ENCODE assay signal across 41 cellular contexts in genomic region chr6:49647470-49647869, GRCh38. TPM values are rescaled to one million over a fixed set of nuclear protein-coding genes. Genes with fewer than 3 reads are reported as not detected.
"Had no signal": no experiment of that assay in that cellular context is flagged by ENCODE, and none has a peak within 500 bp of the region (broad histone marks: within the 10 kb centered on the region; RNA-seq: fewer than 3 reads in every experiment).

No MANE protein-coding gene starts in this region.

- ATAC-seq: activated naive CD4-positive, alpha-beta T cell treated with anti-CD3 and anti-CD28 coated beads, Interleukin-2, amount 50 U/mL, for 72 hours; activated naive CD8-positive, alpha-beta T cell treated with anti-CD3 and anti-CD28 coated beads, Interleukin-2, amount 50 U/mL, for 24 hours; activated T-cell treated with anti-CD3 and anti-CD28 coated beads, Interleukin-2, amount 50 U/mL, for 4 hours; activated T-cell treated with anti-CD3 and anti-CD28 coated beads, Interleukin-2, amount 50 U/mL, for 72 hours; activated T-helper 17 cell treated with anti-CD3 and anti-CD28 coated beads, Interleukin-2, amount 50 U/mL, for 72 hours; body of pancreas had no signal

- H3K36me3 Mint-ChIP-seq: activated naive CD4-positive, alpha-beta T cell treated with anti-CD3 and anti-CD28 coated beads, Interleukin-2, amount 10 ng/mL, durations not matched to agents 7 days and 5 days; activated naive CD4-positive, alpha-beta T cell treated with anti-CD3 and anti-CD28 coated beads, Interleukin-2, amount 50 U/mL, for 24 hours; activated naive CD4-positive, alpha-beta T cell treated with anti-CD3 and anti-CD28 coated beads, Interleukin-2, amount 50 U/mL, for 72 hours; activated naive CD8-positive, alpha-beta T cell; activated naive CD8-positive, alpha-beta T cell treated with anti-CD3 and anti-CD28 coated beads, Interleukin-2, amount 10 ng/mL, durations not matched to agents 7 days and 5 days; brain had no signal

- H3K27ac Mint-ChIP-seq: activated naive CD4-positive, alpha-beta T cell treated with anti-CD3 and anti-CD28 coated beads for 36 hours; activated naive CD4-positive, alpha-beta T cell treated with anti-CD3 and anti-CD28 coated beads, Interleukin-2, amount 10 ng/mL, durations not matched to agents 7 days and 5 days; activated naive CD4-positive, alpha-beta T cell treated with anti-CD3 and anti-CD28 coated beads, Interleukin-2, amount 50 U/mL, for 24 hours; activated naive CD4-positive, alpha-beta T cell treated with anti-CD3 and anti-CD28 coated beads, Interleukin-2, amount 50 U/mL, for 72 hours; activated naive CD8-positive, alpha-beta T cell; activated naive CD8-positive, alpha-beta T cell treated with anti-CD3 and anti-CD28 coated beads, Interleukin-2, amount 10 ng/mL, durations not matched to agents 7 days and 5 days; activated naive CD8-positive, alpha-beta T cell treated with anti-CD3 and anti-CD28 coated beads, Interleukin-2, amount 50 U/mL, for 24 hours; activated T-cell treated with anti-CD3 and anti-CD28 coated beads, Interleukin-2, amount 50 U/mL, for 24 hours; activated T-cell treated with anti-CD3 and anti-CD28 coated beads, Interleukin-2, amount 50 U/mL, for 72 hours; activated T-helper 1 cell treated with anti-CD3 and anti-CD28 coated beads, Interleukin-12 subunit alpha, Interleukin-12 subunit beta, Interleukin-2, Interleukin-4 antibody, amounts not matched to agents 30 ng/mL and 10 ng/mL and 1 ng/mL, durations not matched to agents 14 hours and 24 hours and 36 hours; activated T-helper 17 cell treated with anti-CD3 and anti-CD28 coated beads, Interleukin-2, amount 50 U/mL, for 72 hours; activated T-helper 2 cell treated with anti-CD3 and anti-CD28 coated beads, Interferon-gamma antibody, Interleukin-2, Interleukin-4, amounts not matched to agents 10 μg/mL and 5 μg/mL and 100 μg/mL, durations not matched to agents 14 hours and 24 hours and 36 hours; brain had no signal

- H3K36me3 ChIP-seq: adrenal gland, ascending aorta, brain microvascular endothelial cell, breast epithelium, cardiac muscle cell had no signal

- DNase-seq: activated effector memory CD4-positive, alpha-beta T cell treated with anti-CD3 and anti-CD28 coated beads, Interleukin-2, amount 50 U/mL, for 16 hours; activated effector memory CD4-positive, alpha-beta T cell treated with Interleukin-2 at 50 U/mL for 16 hours; activated gamma-delta T cell; activated gamma-delta T cell treated with Interleukin-2 at 50 U/mL for 16 hours; activated naive CD4-positive, alpha-beta T cell; activated naive CD4-positive, alpha-beta T cell treated with anti-CD3 and anti-CD28 coated beads for 36 hours; activated naive CD4-positive, alpha-beta T cell treated with anti-CD3 and anti-CD28 coated beads, Interleukin-2, amount 10 ng/mL, durations not matched to agents 7 days and 5 days; activated naive CD4-positive, alpha-beta T cell treated with anti-CD3 and anti-CD28 coated beads, Interleukin-2, amount 50 U/mL, for 16 hours; activated naive CD4-positive, alpha-beta T cell treated with Interleukin-2 at 50 U/mL for 16 hours; activated naive CD8-positive, alpha-beta T cell treated with anti-CD3 and anti-CD28 coated beads, Interleukin-2, amount 10 ng/mL, durations not matched to agents 7 days and 5 days; activated naive CD8-positive, alpha-beta T cell treated with anti-CD3 and anti-CD28 coated beads, Interleukin-2, amount 50 U/mL, for 24 hours; activated T-cell treated with anti-CD3 and anti-CD28 coated beads, Interleukin-2, amount 50 U/mL, for 1 hour; activated T-cell treated with anti-CD3 and anti-CD28 coated beads, Interleukin-2, amount 50 U/mL, for 24 hours; activated T-cell treated with anti-CD3 and anti-CD28 coated beads, Interleukin-2, amount 50 U/mL, for 4 hours; activated T-cell treated with anti-CD3 and anti-CD28 coated beads, Interleukin-2, amount 50 U/mL, for 48 hours; activated T-cell treated with anti-CD3 and anti-CD28 coated beads, Interleukin-2, amount 50 U/mL, for 72 hours; adrenal gland; amniotic stem cell; amygdala; anterior cingulate cortex; aorta; body of pancreas; brain microvascular endothelial cell; caudate nucleus; central memory CD4-positive, alpha-beta T cell; cerebellar nuclear complex had no signal

- FAIRE-seq: astrocyte, bronchial epithelial cell had no signal

- H3K4me3 ChIP-seq: adrenal gland, ascending aorta, body of pancreas, breast epithelium, cardiac muscle cell had no signal

- H3K9me3 ChIP-seq: adrenal gland, ascending aorta, body of pancreas, breast epithelium had no signal

- H3K4me3 Mint-ChIP-seq: activated naive CD4-positive, alpha-beta T cell treated with anti-CD3 and anti-CD28 coated beads for 36 hours; activated naive CD4-positive, alpha-beta T cell treated with anti-CD3 and anti-CD28 coated beads, Interleukin-2, amount 10 ng/mL, durations not matched to agents 7 days and 5 days; activated naive CD4-positive, alpha-beta T cell treated with anti-CD3 and anti-CD28 coated beads, Interleukin-2, amount 50 U/mL, for 24 hours; activated naive CD8-positive, alpha-beta T cell; activated naive CD8-positive, alpha-beta T cell treated with anti-CD3 and anti-CD28 coated beads, Interleukin-2, amount 10 ng/mL, durations not matched to agents 7 days and 5 days; activated naive CD8-positive, alpha-beta T cell treated with anti-CD3 and anti-CD28 coated beads, Interleukin-2, amount 50 U/mL, for 24 hours; activated T-cell treated with anti-CD3 and anti-CD28 coated beads, Interleukin-2, amount 50 U/mL, for 24 hours; activated T-cell treated with anti-CD3 and anti-CD28 coated beads, Interleukin-2, amount 50 U/mL, for 4 hours; activated T-cell treated with anti-CD3 and anti-CD28 coated beads, Interleukin-2, amount 50 U/mL, for 72 hours; activated T-helper 1 cell treated with anti-CD3 and anti-CD28 coated beads, Interleukin-12 subunit alpha, Interleukin-12 subunit beta, Interleukin-2, Interleukin-4 antibody, amounts not matched to agents 30 ng/mL and 10 ng/mL and 1 ng/mL, durations not matched to agents 14 hours and 24 hours and 36 hours; activated T-helper 17 cell treated with anti-CD3 and anti-CD28 coated beads, Interleukin-2, amount 50 U/mL, for 72 hours; brain; central memory CD8-positive, alpha-beta T cell had no signal

- H3K27ac ChIP-seq: adrenal gland, ascending aorta, body of pancreas, brain microvascular endothelial cell, breast epithelium, cardiac muscle cell had no signal

- H3K4me1 ChIP-seq: adrenal gland, ascending aorta, body of pancreas, breast epithelium had no signal

- H3K9me3 Mint-ChIP-seq: activated naive CD4-positive, alpha-beta T cell treated with anti-CD3 and anti-CD28 coated beads for 36 hours; activated naive CD4-positive, alpha-beta T cell treated with anti-CD3 and anti-CD28 coated beads, Interleukin-2, amount 10 ng/mL, durations not matched to agents 7 days and 5 days; activated naive CD4-positive, alpha-beta T cell treated with anti-CD3 and anti-CD28 coated beads, Interleukin-2, amount 50 U/mL, for 24 hours; activated naive CD4-positive, alpha-beta T cell treated with anti-CD3 and anti-CD28 coated beads, Interleukin-2, amount 50 U/mL, for 72 hours; activated naive CD8-positive, alpha-beta T cell treated with anti-CD3 and anti-CD28 coated beads, Interleukin-2, amount 10 ng/mL, durations not matched to agents 7 days and 5 days; activated naive CD8-positive, alpha-beta T cell treated with anti-CD3 and anti-CD28 coated beads, Interleukin-2, amount 50 U/mL, for 24 hours; activated T-cell treated with anti-CD3 and anti-CD28 coated beads, Interleukin-2, amount 50 U/mL, for 24 hours; activated T-cell treated with anti-CD3 and anti-CD28 coated beads, Interleukin-2, amount 50 U/mL, for 4 hours; activated T-cell treated with anti-CD3 and anti-CD28 coated beads, Interleukin-2, amount 50 U/mL, for 72 hours; activated T-helper 1 cell treated with anti-CD3 and anti-CD28 coated beads, Interleukin-12 subunit alpha, Interleukin-12 subunit beta, Interleukin-2, Interleukin-4 antibody, amounts not matched to agents 30 ng/mL and 10 ng/mL and 1 ng/mL, durations not matched to agents 14 hours and 24 hours and 36 hours; activated T-helper 17 cell treated with anti-CD3 and anti-CD28 coated beads, Interleukin-2, amount 50 U/mL, for 72 hours; activated T-helper 2 cell treated with anti-CD3 and anti-CD28 coated beads, Interferon-gamma antibody, Interleukin-2, Interleukin-4, amounts not matched to agents 10 μg/mL and 5 μg/mL and 100 μg/mL, durations not matched to agents 14 hours and 24 hours and 36 hours; brain; central memory CD8-positive, alpha-beta T cell had no signal

- H3K27me3 ChIP-seq: adrenal gland, ascending aorta, body of pancreas, brain microvascular endothelial cell, breast epithelium, cardiac muscle cell had no signal

- H3K4me1 Mint-ChIP-seq: activated naive CD4-positive, alpha-beta T cell treated with anti-CD3 and anti-CD28 coated beads, Interleukin-2, amount 10 ng/mL, durations not matched to agents 7 days and 5 days; activated naive CD4-positive, alpha-beta T cell treated with anti-CD3 and anti-CD28 coated beads, Interleukin-2, amount 50 U/mL, for 24 hours; activated naive CD8-positive, alpha-beta T cell treated with anti-CD3 and anti-CD28 coated beads, Interleukin-2, amount 10 ng/mL, durations not matched to agents 7 days and 5 days; activated naive CD8-positive, alpha-beta T cell treated with anti-CD3 and anti-CD28 coated beads, Interleukin-2, amount 50 U/mL, for 24 hours; activated T-helper 17 cell treated with anti-CD3 and anti-CD28 coated beads, Interleukin-2, amount 50 U/mL, for 72 hours; brain; central memory CD8-positive, alpha-beta T cell had no signal

- H3K27me3 Mint-ChIP-seq: activated naive CD4-positive, alpha-beta T cell treated with anti-CD3 and anti-CD28 coated beads, Interleukin-2, amount 10 ng/mL, durations not matched to agents 7 days and 5 days; activated naive CD4-positive, alpha-beta T cell treated with anti-CD3 and anti-CD28 coated beads, Interleukin-2, amount 50 U/mL, for 24 hours; activated naive CD8-positive, alpha-beta T cell treated with anti-CD3 and anti-CD28 coated beads, Interleukin-2, amount 10 ng/mL, durations not matched to agents 7 days and 5 days; activated naive CD8-positive, alpha-beta T cell treated with anti-CD3 and anti-CD28 coated beads, Interleukin-2, amount 50 U/mL, for 24 hours; activated T-cell treated with anti-CD3 and anti-CD28 coated beads, Interleukin-2, amount 50 U/mL, for 24 hours; activated T-helper 17 cell treated with anti-CD3 and anti-CD28 coated beads, Interleukin-2, amount 50 U/mL, for 72 hours; brain; central memory CD8-positive, alpha-beta T cell had no signal

RNA-seq across cellular contexts. Expression of gene RHAG, which starts 10.8 kb away (rescaled TPM):
- total RNA-seq: activated naive CD4-positive, alpha-beta T cell treated with anti-CD3 and anti-CD28 coated beads for 36 hours; activated naive CD4-positive, alpha-beta T cell treated with anti-CD3 and anti-CD28 coated beads, Interleukin-2, amount 50 U/mL, for 72 hours; activated naive CD8-positive, alpha-beta T cell treated with anti-CD3 and anti-CD28 coated beads, Interleukin-2, amount 10 ng/mL, durations not matched to agents 7 days and 5 days; activated T-cell treated with anti-CD3 and anti-CD28 coated beads, Interleukin-2, amount 50 U/mL, for 72 hours; activated T-helper 1 cell treated with anti-CD3 and anti-CD28 coated beads, Interleukin-12 subunit alpha, Interleukin-12 subunit beta, Interleukin-2, Interleukin-4 antibody, amounts not matched to agents 30 ng/mL and 10 ng/mL and 1 ng/mL, durations not matched to agents 14 hours and 24 hours and 36 hours; activated T-helper 17 cell treated with anti-CD3 and anti-CD28 coated beads, Interleukin-2, amount 50 U/mL, for 72 hours; activated T-helper 2 cell treated with anti-CD3 and anti-CD28 coated beads, Interferon-gamma antibody, Interleukin-2, Interleukin-4, amounts not matched to agents 10 μg/mL and 5 μg/mL and 100 μg/mL, durations not matched to agents 14 hours and 24 hours and 36 hours; aorta; ascending aorta; astrocyte; body of pancreas; breast epithelium; bronchial epithelial cell; cardiac muscle cell; cardiac septum; chondrocyte had no signal
- polyA plus RNA-seq: aorta, cardiac muscle cell had no signal
